ENCODE assay signal across 10 cellular contexts in genomic region chr7:131546126-131546525, GRCh38. TPM values are rescaled to one million over a fixed set of nuclear protein-coding genes. Genes with fewer than 3 reads are reported as not detected.
A peak's percentile ranks its signal among the peaks of the same experiment; 100 is the strongest.
DNase-seq lines count a peak whose midpoint lies in the region; ATAC-seq and TF ChIP-seq lines count a peak whose summit lies in the region.
"Had no signal": no experiment of that assay in that cellular context is flagged by ENCODE, and none has a peak within 500 bp of the region (broad histone marks: within the 10 kb centered on the region; RNA-seq: fewer than 3 reads in every experiment).

No MANE protein-coding gene starts in this region.

- no peak for TF ChIP-seq CTCF in osteoblast (IDR thresholded peaks at IDR 0.05; ENCODE audit: extremely low read depth, low read depth, low read length)

- ATAC-seq in esophagus mucosa (peak; percentile 34), GM18907 (IDR thresholded peaks at IDR 0.05; ENCODE audit: unreplicated experiment) (no peak), GM18861 (IDR thresholded peaks at IDR 0.05; ENCODE audit: unreplicated experiment) (no peak)

- H3K79me2 ChIP-seq in osteoblast (ENCODE audit: insufficient read depth, low read length), result peaks cover 61% of the 10 kb centered on the region

- no peaks in the 10 kb centered on the region for H3K36me3 ChIP-seq in osteoblast (ENCODE audit: insufficient read depth, low read length)

- DNase-seq in ELF-1 (ENCODE audit: low read depth, low spot score) (peak; percentile 72), NCI-H226 (peak; percentile 83), osteoblast (ENCODE audit: insufficient read length, low spot score, missing footprints) (peak; percentile 84), SIG-M5 treated with dmso at 0.1 percent for 504 hours (lab: John Stamatoyannopoulos, UW; ENCODE audit: unreplicated experiment) (no peak), GDM1 (lab: John Stamatoyannopoulos, UW) (no peak)
- DNase-seq: NCI-H2081 treated with DMSO at 0.1 percent for 48 hours had no signal

- H3K4me3 ChIP-seq in osteoblast (ENCODE audit: insufficient read depth, low read length), result peak overlapping the region; percentile 26

- H3K27me3 ChIP-seq in osteoblast (ENCODE audit: insufficient read depth, low read length), result no peaks in the 10 kb centered on the region

- no peaks in the 10 kb centered on the region for H4K20me1 ChIP-seq in osteoblast (ENCODE audit: insufficient read depth, low read length)

- no peak overlapping the region for H3K27ac ChIP-seq in osteoblast (ENCODE audit: low read depth, low read length)
- H3K27ac ChIP-seq: parathyroid adenoma had no signal

- peaks cover 5% of the 10 kb centered on the region for H3K4me1 ChIP-seq in osteoblast (ENCODE audit: insufficient read depth, low read length)
- H3K4me1 ChIP-seq: parathyroid adenoma had no signal

- no peaks in the 10 kb centered on the region for H3K9me3 ChIP-seq in osteoblast (ENCODE audit: low read depth, low read length)

- H2AFZ ChIP-seq in osteoblast (ENCODE audit: low read length), result peak overlapping the region; percentile 66
- H2AFZ ChIP-seq: parathyroid adenoma had no signal

- H3K4me2 ChIP-seq in osteoblast (ENCODE audit: insufficient read depth, low read length), result peak overlapping the region; percentile 41

RNA-seq across cellular contexts. Expression of gene PODXL, which starts 10.3 kb away (rescaled TPM):
- total RNA-seq in esophagus mucosa (8.3 TPM), osteoblast (0.88 and 1.4 TPM in 2 replicates)

Comparison
In these comparisons a context has a peak if more than half of its experiments do, and no peak if none do; other contexts are left out.
1. DNase-seq: peak in ELF-1 (single experiment), NCI-H226 (single experiment) and osteoblast (single experiment); none in SIG-M5 treated with dmso at 0.1 percent for 504 hours (single experiment) and GDM1 (single experiment).